In the genomic region with DNA sequence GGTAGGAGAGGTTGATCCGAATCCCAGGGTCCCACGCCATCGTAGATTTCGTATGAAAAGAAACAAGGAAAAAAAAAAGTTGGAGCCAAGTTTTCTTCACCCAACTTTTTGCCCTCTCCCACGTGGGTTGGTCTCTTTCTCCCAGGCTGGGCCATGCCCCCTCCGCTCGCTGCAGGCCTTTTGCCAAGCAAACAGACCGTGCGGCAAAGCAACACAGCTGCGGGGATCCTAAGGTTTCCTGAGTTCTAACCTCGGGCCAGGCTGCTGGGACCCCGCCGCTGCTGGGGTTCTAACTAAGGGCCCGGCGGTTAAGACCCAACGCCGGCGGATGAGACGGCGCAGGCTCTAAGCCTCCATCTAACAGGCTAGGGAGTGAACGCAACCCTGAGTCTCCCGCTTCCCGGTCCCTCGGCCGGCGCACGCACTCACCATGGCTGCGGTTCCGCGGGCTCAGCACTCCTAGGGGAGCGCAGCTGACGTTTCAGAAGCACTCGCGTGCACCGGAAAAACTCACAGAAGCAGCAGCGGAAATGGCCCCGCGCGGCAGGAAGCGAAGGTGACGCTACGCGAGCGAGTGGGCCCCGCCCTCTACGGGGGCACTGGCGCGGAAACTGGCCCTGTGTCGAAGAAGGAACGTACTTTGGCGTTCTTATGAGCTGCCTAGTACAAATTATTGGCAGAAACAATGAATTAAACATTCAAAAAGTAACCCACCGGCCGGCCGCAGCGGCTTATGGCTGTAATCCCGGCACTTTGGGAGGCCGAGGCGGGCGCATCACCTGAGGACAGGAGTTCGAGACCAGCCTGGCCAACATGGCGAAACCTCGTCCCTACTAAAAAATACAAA, we compare ENCODE assay signal across 8 cellular contexts. TPM values are rescaled to one million over a fixed set of nuclear protein-coding genes. Genes with fewer than 3 reads are reported as not detected.
A peak's percentile ranks its signal among the peaks of the same experiment; 100 is the strongest.
DNase-seq lines count a peak whose midpoint lies in the region; ATAC-seq and TF ChIP-seq lines count a peak whose summit lies in the region.

Gene SNU13 (minus strand): TSS at position 503 of the 847 bp plus-strand sequence. CDS start 71 bp downstream, at position 432.

- H3K9me3 Mint-ChIP-seq in endothelial cell (ENCODE audit: unreplicated experiment), result no peaks in the 10 kb centered on the region

- peak; percentile 88 for ATAC-seq in GM21447 (IDR thresholded peaks at IDR 0.05; ENCODE audit: unreplicated experiment)

- peak within 1 kb of the TSS; percentile 90 for H2AFZ ChIP-seq in OCI-LY7 (ENCODE audit: low read length)

- H3K9me3 ChIP-seq in OCI-LY7 (ENCODE audit: low read length), result no peaks in the 10 kb centered on the region

- BruUV-seq in OCI-LY7 (replicated peaks; lab: Mats Ljungman, UMichigan), result no TSS peak

- no peak for TF ChIP-seq CTCF in OCI-LY7 (conservative IDR thresholded peaks at IDR 0.05; ENCODE audit: low read length)
- TF ChIP-seq CTCF in endothelial cell (IDR thresholded peaks at IDR 0.05; ENCODE audit: unreplicated experiment), result no peak

- H3K4me2 ChIP-seq in OCI-LY7 (ENCODE audit: low read length), result peak within 1 kb of the TSS; percentile 97

- peaks cover 50% of the 10 kb centered on the region for H3K79me2 ChIP-seq in OCI-LY7 (ENCODE audit: insufficient read depth, low read depth, low read length)

- H3K4me3 ChIP-seq in OCI-LY7 (ENCODE audit: low read depth, low read length, poor library complexity, severe bottlenecking), result peak within 1 kb of the TSS; percentile 87

- POLR2A ChIA-PET in OCI-LY7 (lab: Charles Lee), result interaction anchor here (0.5 to 1.3 kb wide), 5 partner anchors 9 to 701 kb away, joined by 3 to 6 read pairs (median 4); no protein-coding TSS in a partner anchor

- no peaks in the 10 kb centered on the region for H4K20me1 ChIP-seq in OCI-LY7 (ENCODE audit: insufficient read depth, low read length)

- H3K36me3 Mint-ChIP-seq in endothelial cell (ENCODE audit: low read depth, unreplicated experiment), result no peaks in the 10 kb centered on the region

- CTCF ChIA-PET in OCI-LY7 (lab: Charles Lee; ENCODE audit: unreplicated experiment), result interaction anchor here (0.8 to 1.0 kb wide), 2 partner anchors 22 to 248 kb away, joined by 3 to 5 read pairs; no protein-coding TSS in a partner anchor

- H3K27ac ChIP-seq in OCI-LY7 (ENCODE audit: low read depth, low read length, poor library complexity, severe bottlenecking), result peak within 1 kb of the TSS; percentile 83

- H3K36me3 ChIP-seq in OCI-LY7 (ENCODE audit: insufficient read depth, low read length), result peaks cover 16% of the 10 kb centered on the region

- no peaks in the 10 kb centered on the region for H3K9me2 ChIP-seq in OCI-LY7 (ENCODE audit: insufficient read depth, low read length)

- peaks cover 33% of the 10 kb centered on the region for H3K4me1 ChIP-seq in OCI-LY7 (ENCODE audit: insufficient read depth, low read length, poor library complexity, severe bottlenecking)

- H3K4me1 Mint-ChIP-seq in endothelial cell (ENCODE audit: unreplicated experiment), result peaks cover 14% of the 10 kb centered on the region

- H3K27ac Mint-ChIP-seq in endothelial cell (ENCODE audit: unreplicated experiment), result peak within 1 kb of the TSS; percentile 97

- no peaks in the 10 kb centered on the region for H3K27me3 Mint-ChIP-seq in endothelial cell (ENCODE audit: unreplicated experiment)

- intact Hi-C loops in OCI-LY7 (cut with micrococcal nuclease; ENCODE audit: unreplicated experiment), result loop anchor here (2.0 kb wide), 2 partner anchors 22 to 258 kb away; partner anchors contain the start of gene CENPM

- H3K4me3 Mint-ChIP-seq in endothelial cell (ENCODE audit: unreplicated experiment), result peak within 1 kb of the TSS; percentile 92

- peak; percentile 96 for DNase-seq in DMS 273 (lab: John Stamatoyannopoulos, UW; ENCODE audit: unreplicated experiment)
- DNase-seq in HuH-7 (ENCODE audit: low spot score), result peak; percentile 90
- DNase-seq in OCI-LY7 (ENCODE audit: low spot score), result peak; percentile 97
- peak; percentile 95 for DNase-seq in activated CD8-positive, alpha-beta memory T cell treated with anti-CD3 and anti-CD28 coated beads, Interleukin-2, amount 50 U/mL, for 48 hours
- DNase-seq in endothelial cell (ENCODE audit: low spot score), result peak; percentile 94
- DNase-seq in midbrain (lab: John Stamatoyannopoulos, UW), result peak; percentile 93
- peak; percentile 86 to 89 for DNase-seq in stimulated activated CD8-positive, alpha-beta memory T cell treated with anti-CD3 and anti-CD28 coated beads, Interleukin-15, amount 100 ng/mL, for 48 hours (ENCODE audit: low read depth in 2 of 2)

RNA-seq across cellular contexts. Expression of gene SNU13, which starts in this region (rescaled TPM):
- total RNA-seq in OCI-LY7 (2014; rRNA removed; shearing (Covaris generic)), result 155 and 199 TPM in 2 replicates
- 246 and 253 TPM in 2 replicates for total RNA-seq in OCI-LY7 (2022)
- 133 TPM for total RNA-seq in endothelial cell (ENCODE audit: unreplicated experiment)

Comparison
In these comparisons a context has a peak if more than half of its experiments do, and no peak if none do; other contexts are left out.
1. Peak in every context shown above with its lines: DNase-seq, ATAC-seq, H3K4me3 ChIP-seq and H3K27ac ChIP-seq.